Comparison of ENCODE assay signal across 9 cellular contexts in genomic region chr22:20979243-20979809, GRCh38. TPM values are rescaled to one million over a fixed set of nuclear protein-coding genes. Genes with fewer than 3 reads are reported as not detected.
A peak's percentile ranks its signal among the peaks of the same experiment; 100 is the strongest.
DNase-seq lines count a peak whose midpoint lies in the region; ATAC-seq and TF ChIP-seq lines count a peak whose summit lies in the region.
"Had no signal": no experiment of that assay in that cellular context is flagged by ENCODE, and none has a peak within 500 bp of the region (broad histone marks: within the 10 kb centered on the region; RNA-seq: fewer than 3 reads in every experiment).

No MANE protein-coding gene starts in this region.

- peaks cover 8% of the 10 kb centered on the region for H3K4me1 Mint-ChIP-seq in MCF 10A (ENCODE audit: insufficient read depth, unreplicated experiment)

- H3K27ac ChIP-seq in right cardiac atrium (ENCODE audit: low read length), result no peak overlapping the region
- H3K27ac ChIP-seq in sigmoid colon, result peak overlapping the region; percentile 40 to 90 (median 56)
- H3K27ac ChIP-seq: VCaP had no signal

- peaks cover 0 to 9% (median 0%) of the 10 kb centered on the region in 4 donors for H3K36me3 ChIP-seq in sigmoid colon

- 10% methylated on average over 39 of the region's 39 CpGs for WGBS in right cardiac atrium
- WGBS in sigmoid colon, 2 donors, result 16 to 25% methylated on average over 39 of the region's 39 CpGs

- no TSS peak for BruUV-seq in MCF 10A (replicated peaks; lab: Mats Ljungman, UMichigan)

- no peak overlapping the region for H3K4me3 ChIP-seq in right cardiac atrium (ENCODE audit: low read length)
- peak overlapping the region; percentile 22 to 36 (median 28) for H3K4me3 ChIP-seq in sigmoid colon

- H3K4me1 ChIP-seq in right cardiac atrium (ENCODE audit: control insufficient read depth, insufficient read depth, low read length) (peaks cover 5% of the 10 kb centered on the region), sigmoid colon (peaks cover 0 to 44% (median 42%) of the 10 kb centered on the region in 4 donors)

- no peak overlapping the region for H3K27ac Mint-ChIP-seq in MCF 10A (ENCODE audit: low read depth, unreplicated experiment)

- H3K9me3 Mint-ChIP-seq in MCF 10A (ENCODE audit: unreplicated experiment), result peaks cover 8% of the 10 kb centered on the region

- TF ChIP-seq POLR2A in sigmoid colon (IDR thresholded peaks at IDR 0.05), result no peak

- ATAC-seq in right cardiac atrium (peak; percentile 56 to 75), HG02588 (IDR thresholded peaks at IDR 0.05; ENCODE audit: unreplicated experiment) (no peak), HG03460 (IDR thresholded peaks at IDR 0.05; ENCODE audit: unreplicated experiment) (no peak)

- POLR2A ChIA-PET in MCF 10A (lab: Yijun Ruan, JAX), result interaction anchor here (0.7 to 3.4 kb wide), 2 partner anchors 21 to 24 kb away, joined by 3 to 24 read pairs; partner anchors contain the start of gene THAP7

- peaks cover 6% of the 10 kb centered on the region for H3K36me3 Mint-ChIP-seq in MCF 10A (ENCODE audit: insufficient read depth, unreplicated experiment)

- no peaks in the 10 kb centered on the region for H3K9me3 ChIP-seq in right cardiac atrium (ENCODE audit: control insufficient read depth, low read length)
- no peaks in the 10 kb centered on the region for H3K9me3 ChIP-seq in sigmoid colon

- no peak for TF ChIP-seq EP300 in sigmoid colon (IDR thresholded peaks at IDR 0.05)

- H3K27me3 ChIP-seq in right cardiac atrium (ENCODE audit: control insufficient read depth, insufficient read depth), result no peaks in the 10 kb centered on the region
- H3K27me3 ChIP-seq in sigmoid colon, result no peaks in the 10 kb centered on the region

- intact Hi-C loops in MCF 10A (cut with micrococcal nuclease), result no loop called here
- intact Hi-C loops in right cardiac atrium (cut with DNase I), result no loop called here
- intact Hi-C loops in sigmoid colon (cut with DNase I), result loop anchor here (5.0 kb wide), 1 partner anchor 57 kb away; no protein-coding TSS in a partner anchor

- in situ Hi-C loops in T47D (cut with HindIII; ENCODE audit: low pct_unique_long_range_greater_than_20kb, low sequenced_read_pairs), result no loop called here

- CTCF ChIA-PET in MCF 10A (lab: Yijun Ruan, JAX), result no interaction called here

- DNase-seq in T47D (ENCODE audit: low read depth in 1 of 2, low spot score in 1 of 2) (peak; percentile 80 to 94), MCF 10A (ENCODE audit: unreplicated experiment) (no peak), amniotic epithelial cell (ENCODE audit: low read depth) (peak; percentile 92), right cardiac atrium (peak; percentile 83 to 88 (median 87)), sigmoid colon (peak; percentile 92), SIG-M5 treated with dmso at 0.1 percent for 504 hours (lab: John Stamatoyannopoulos, UW; ENCODE audit: unreplicated experiment) (no peak)

- no peaks in the 10 kb centered on the region for H3K27me3 Mint-ChIP-seq in MCF 10A (ENCODE audit: insufficient read depth, unreplicated experiment)

- no peak overlapping the region for H3K4me3 Mint-ChIP-seq in MCF 10A (ENCODE audit: unreplicated experiment)

- TF ChIP-seq CTCF in MCF 10A (IDR thresholded peaks at IDR 0.05; ENCODE audit: unreplicated experiment), result no peak
- TF ChIP-seq CTCF in sigmoid colon (IDR thresholded peaks at IDR 0.05), result no peak

RNA-seq across cellular contexts. Expression of gene LZTR1, which starts 2.8 kb away (rescaled TPM):
- 49.2 and 57.3 TPM in 2 replicates for total RNA-seq in MCF 10A (2022)
- total RNA-seq in right cardiac atrium, result 10 to 100 TPM; 28.3 to 33.2 (median 31.1) TPM
- polyA plus RNA-seq in right cardiac atrium, result 20.4 TPM
- total RNA-seq in sigmoid colon, result 10 to 100 TPM; 30.8 to 50.4 (median 35.8) TPM
- 10 to 100 TPM; 10.2 to 40.5 (median 12.5) TPM for polyA plus RNA-seq in sigmoid colon

RNA-seq across cellular contexts. Expression of gene AIFM3, which starts 12.3 kb away (rescaled TPM):
- total RNA-seq in MCF 10A (2022), result 1.1 and 1.3 TPM in 2 replicates
- 1 to 10 TPM; 1.0 to 2.1 (median 1.4) TPM for total RNA-seq in right cardiac atrium
- 1.4 TPM for polyA plus RNA-seq in right cardiac atrium
- total RNA-seq in sigmoid colon, result 1 to 10 TPM in 3 of 4 donors, under 1 TPM in 1; 0.66 to 1.9 (median 1.3) TPM
- polyA plus RNA-seq in sigmoid colon, result 100 to 1,000 TPM in 1 of 3 donors, 10 to 100 TPM in 2; 72.6 to 105 (median 91.3) TPM

RNA-seq across cellular contexts. Expression of gene THAP7, which starts 22.6 kb away (rescaled TPM):
- 20.6 and 24.9 TPM in 2 replicates for total RNA-seq in MCF 10A (2022)
- 10 to 100 TPM; 23.2 to 25.2 (median 23.8) TPM for total RNA-seq in right cardiac atrium
- polyA plus RNA-seq in right cardiac atrium, result 38.2 TPM
- total RNA-seq in sigmoid colon, result 10 to 100 TPM; 39.2 to 59.4 (median 45.4) TPM
- 10 to 100 TPM; 19.9 to 32.0 (median 22.2) TPM for polyA plus RNA-seq in sigmoid colon

RNA-seq across cellular contexts. Expression of gene P2RX6, which starts 35.6 kb away (rescaled TPM):
- 0.19 and 0.22 TPM in 2 replicates for total RNA-seq in MCF 10A (2022)
- 1 to 10 TPM; 1.7 to 6.7 (median 4.8) TPM for total RNA-seq in right cardiac atrium
- polyA plus RNA-seq in right cardiac atrium, result 2.1 TPM
- 1 to 10 TPM; 1.1 to 2.0 (median 1.3) TPM for total RNA-seq in sigmoid colon
- polyA plus RNA-seq in sigmoid colon, result under 1 TPM in 2 of 3 donors, not detected in 1; under 0.01 to 0.77 TPM

RNA-seq across cellular contexts. Expression of gene SLC7A4, which starts 53.0 kb away (rescaled TPM):
- total RNA-seq in MCF 10A (2022), result not detected in 2 replicates
- total RNA-seq in right cardiac atrium, result 1 to 10 TPM in 2 of 4 donors, under 1 TPM in 2; 0.33 to 1.9 (median 0.77) TPM
- 0.59 TPM for polyA plus RNA-seq in right cardiac atrium
- under 1 TPM in 3 of 4 donors, not detected in 1; 0.16 to 0.71 (median 0.41) TPM for total RNA-seq in sigmoid colon
- polyA plus RNA-seq in sigmoid colon, result 1 to 10 TPM in 2 of 3 donors, under 1 TPM in 1; 0.46 to 2.6 (median 1.2) TPM

Comparison
In these comparisons a context has a peak if more than half of its experiments do, and no peak if none do; other contexts are left out.
1. DNase-seq: peak in T47D (2 of 2), amniotic epithelial cell (single experiment), right cardiac atrium (3 of 3) and sigmoid colon (single experiment); none in MCF 10A (single experiment) and SIG-M5 treated with dmso at 0.1 percent for 504 hours (single experiment).
2. ATAC-seq: peak in right cardiac atrium (2 of 2); none in HG02588 (single experiment) and HG03460 (single experiment).